In genomic region chr10:62080905-62081304, GRCh38 we compare ENCODE assay signal across 8 cellular contexts.
DNase-seq lines count a peak whose midpoint lies in the region; TF ChIP-seq lines count a peak whose summit lies in the region.
"Had no signal": no experiment of that assay in that cellular context is flagged by ENCODE, and none has a peak within 500 bp of the region (broad histone marks: within the 10 kb centered on the region; RNA-seq: fewer than 3 reads in every experiment).

No MANE protein-coding gene starts in this region.

- H3K4me1 ChIP-seq in DOHH2 (ENCODE audit: control insufficient read depth, low read length) (peaks cover 85% of the 10 kb centered on the region), smooth muscle cell (ENCODE audit: low read depth) (peaks cover 16% of the 10 kb centered on the region), trophoblast cell (ENCODE audit: control insufficient read depth in 1 of 2, insufficient read depth in 2 of 2, low read length in 2 of 2) (peaks cover 8 to 9% of the 10 kb centered on the region in 2 experiments)

- 93% methylated on average over 5 of the region's 5 CpGs for WGBS in smooth muscle cell (ENCODE audit: low lambda C conversion rate)
- no CpG with 5 or more reads among the region's 5 CpGs for WGBS in trophoblast cell (ENCODE audit: extremely low coverage, insufficient coverage, insufficient read length)

- H4K91ac ChIP-seq in trophoblast cell (ENCODE audit: low read depth, low read length), result no peak overlapping the region

- H3K9ac ChIP-seq in smooth muscle cell (ENCODE audit: low read depth) (no peak overlapping the region), trophoblast cell (ENCODE audit: low read length) (no peak overlapping the region)

- H3K18ac ChIP-seq in trophoblast cell (ENCODE audit: low read length), result no peak overlapping the region

- no peak for TF ChIP-seq CTCF in DOHH2 (IDR thresholded peaks at IDR 0.05; ENCODE audit: low read depth, low read length, poor library complexity, severe bottlenecking)
- no peak for TF ChIP-seq CTCF in dorsolateral prefrontal cortex (IDR thresholded peaks at IDR 0.05 in 54 of 56, conservative IDR thresholded peaks at IDR 0.05 in 2 of 56; ENCODE audit: low read depth in 1 of 56, partially characterized antibody in 56 of 56)
- no peak for TF ChIP-seq CTCF in smooth muscle cell (IDR thresholded peaks at IDR 0.05; ENCODE audit: borderline replicate concordance, insufficient read depth, poor library complexity, severe bottlenecking)

- H4K12ac ChIP-seq in trophoblast cell (ENCODE audit: low read depth, low read length), result no peak overlapping the region

- H3K14ac ChIP-seq in trophoblast cell (ENCODE audit: low read length), result no peak overlapping the region

- H4K8ac ChIP-seq in trophoblast cell (ENCODE audit: low read depth, low read length), result no peak overlapping the region

- no peak overlapping the region for H2BK120ac ChIP-seq in trophoblast cell (ENCODE audit: insufficient read depth, low read length, poor library complexity)

- H2AK5ac ChIP-seq in trophoblast cell (ENCODE audit: low read length), result no peak overlapping the region

- peak overlapping the region; percentile 83 for H3K4me2 ChIP-seq in DOHH2 (ENCODE audit: low read length)
- H3K4me2 ChIP-seq in smooth muscle cell, result peak overlapping the region; percentile 73
- H3K4me2 ChIP-seq in trophoblast cell (ENCODE audit: low read length), result no peak overlapping the region

- H2AFZ ChIP-seq in smooth muscle cell (ENCODE audit: low read depth) (no peak overlapping the region), trophoblast cell (ENCODE audit: insufficient read depth, low read length, poor library complexity) (no peak overlapping the region)

- H3K27ac ChIP-seq in DOHH2 (ENCODE audit: low read depth, low read length) (peak overlapping the region; percentile 92), dorsolateral prefrontal cortex (peak overlapping the region in 44 of 59 donors; percentile 0 to 82 (median 68)), smooth muscle cell (ENCODE audit: low read depth) (peak overlapping the region; percentile 98), trophoblast cell (ENCODE audit: low read depth, low read length) (no peak overlapping the region)

- peak overlapping the region; percentile 62 for H3K4me3 ChIP-seq in DOHH2 (ENCODE audit: low read length)
- H3K4me3 ChIP-seq in dorsolateral prefrontal cortex, result peak overlapping the region in 1 of 59 donors; percentile 33
- no peak overlapping the region for H3K4me3 ChIP-seq in smooth muscle cell
- no peak overlapping the region for H3K4me3 ChIP-seq in trophoblast cell (ENCODE audit: low read depth, low read length)
- H3K4me3 ChIP-seq: prostate gland had no signal

- H3F3A ChIP-seq in DOHH2 (ENCODE audit: control insufficient read depth, insufficient read depth) (peaks cover 34% of the 10 kb centered on the region), smooth muscle cell (ENCODE audit: low read depth) (peaks cover 48% of the 10 kb centered on the region)

- peak; percentile 38 for DNase-seq in NAMALWA (ENCODE audit: low spot score)
- no peak for DNase-seq in dorsolateral prefrontal cortex
- no peak for DNase-seq in smooth muscle cell (lab: John Stamatoyannopoulos, UW; ENCODE audit: unreplicated experiment)
- no peak for DNase-seq in trophoblast cell
- no peak for DNase-seq in DMS79 treated with DMSO at 0.1 percent for 48 hours (lab: John Stamatoyannopoulos, UW)
- no peak for DNase-seq in NCI-H128 (lab: John Stamatoyannopoulos, UW; ENCODE audit: unreplicated experiment)

- H3K4ac ChIP-seq in trophoblast cell (ENCODE audit: low read depth, low read length), result no peak overlapping the region

- H4K20me1 ChIP-seq in DOHH2 (ENCODE audit: control insufficient read depth, insufficient read depth, low read depth, low read length) (no peaks in the 10 kb centered on the region), smooth muscle cell (ENCODE audit: low read depth) (peaks cover 5% of the 10 kb centered on the region)

- H2BK5ac ChIP-seq in trophoblast cell (ENCODE audit: low read depth, low read length, poor library complexity), result no peak overlapping the region

- H3K23ac ChIP-seq in trophoblast cell (ENCODE audit: low read length), result no peak overlapping the region

- no peaks in the 10 kb centered on the region for H3K9me3 ChIP-seq in DOHH2 (ENCODE audit: control insufficient read depth, insufficient read depth, low read length)
- H3K9me3 ChIP-seq in smooth muscle cell (replicated peaks; ENCODE audit: low read depth), result no peaks in the 10 kb centered on the region
- no peaks in the 10 kb centered on the region for H3K9me3 ChIP-seq in trophoblast cell (ENCODE audit: insufficient read depth, low read depth, low read length)
- H3K9me3 ChIP-seq: prostate gland had no signal

- H3K9me2 ChIP-seq in DOHH2 (replicated peaks; ENCODE audit: control insufficient read depth, low read length), result no peaks in the 10 kb centered on the region

- peaks cover 41% of the 10 kb centered on the region for H3K36me3 ChIP-seq in DOHH2 (ENCODE audit: control insufficient read depth, low read length)
- H3K36me3 ChIP-seq in smooth muscle cell (ENCODE audit: low read depth), result no peaks in the 10 kb centered on the region
- peaks cover 4 to 14% of the 10 kb centered on the region in 2 experiments for H3K36me3 ChIP-seq in trophoblast cell (ENCODE audit: control insufficient read depth in 1 of 2, insufficient read depth in 2 of 2, low read length in 2 of 2)
- H3K36me3 ChIP-seq: prostate gland had no signal

- H3K27me3 ChIP-seq in DOHH2 (ENCODE audit: control insufficient read depth, low read length) (no peaks in the 10 kb centered on the region), dorsolateral prefrontal cortex (no peaks in the 10 kb centered on the region), smooth muscle cell (ENCODE audit: low read depth) (no peaks in the 10 kb centered on the region), trophoblast cell (ENCODE audit: insufficient read depth, low read length) (no peaks in the 10 kb centered on the region)

- no peak overlapping the region for H2BK12ac ChIP-seq in trophoblast cell (ENCODE audit: low read length)

- peaks cover 13% of the 10 kb centered on the region for H3K79me1 ChIP-seq in trophoblast cell (ENCODE audit: low read length)

- no peaks in the 10 kb centered on the region; the same call in 1 of the 2 replicates for H3K79me2 ChIP-seq in DOHH2 (ENCODE audit: control insufficient read depth, low read length)
- peaks cover 42% of the 10 kb centered on the region for H3K79me2 ChIP-seq in smooth muscle cell (ENCODE audit: low read depth)
- peaks cover 2% of the 10 kb centered on the region for H3K79me2 ChIP-seq in trophoblast cell (ENCODE audit: control insufficient read depth, insufficient read depth, low read length, poor library complexity)

- intact Hi-C loops in dorsolateral prefrontal cortex (cut with DNase I), result no loop called here
